ENCODE assay signal across 7 cellular contexts in genomic region chr1:85502625-85503083, GRCh38. TPM values are rescaled to one million over a fixed set of nuclear protein-coding genes. Genes with fewer than 3 reads are reported as not detected.
DNase-seq lines count a peak whose midpoint lies in the region; ATAC-seq and TF ChIP-seq lines count a peak whose summit lies in the region.

No MANE protein-coding gene starts in this region.

- DNase-seq in GM13977 (ENCODE audit: low spot score) (no peak), NCI-H510A treated with DMSO at 0.1 percent for 48 hours (lab: John Stamatoyannopoulos, UW) (peak; percentile 40), dermis blood vessel endothelial cell (peak; percentile 93)
- DNase-seq in stimulated activated CD4-positive, alpha-beta T cell treated with anti-CD3 and anti-CD28 coated beads, Interleukin-12 subunit alpha, Interleukin-12 subunit beta, amount 100 ng/mL, for 4 hours = no peak

- no peaks in the 10 kb centered on the region for H3K9me3 ChIP-seq in mesodermal cell (ENCODE audit: control insufficient read depth, low read length)

- ATAC-seq in GM19324 (IDR thresholded peaks at IDR 0.05; ENCODE audit: low FRiP score, unreplicated experiment) (no peak), HG02798 (IDR thresholded peaks at IDR 0.05; ENCODE audit: poor library complexity, unreplicated experiment) (no peak)

- H3K36me3 ChIP-seq in mesodermal cell (ENCODE audit: control insufficient read depth, insufficient read depth, low read length) = peaks cover 30% of the 10 kb centered on the region

- peak; percentile 17 for TF ChIP-seq CTCF in GM13977 (IDR thresholded peaks at IDR 0.05; ENCODE audit: extremely low read depth, insufficient read depth, missing control alignments)

- in situ Hi-C loops in GM13977 (cut with MboI; ENCODE audit: low pct_unique_long_range_greater_than_20kb, low sequenced_read_pairs, unreplicated experiment) = no loop called here

- peaks cover 7% of the 10 kb centered on the region for H3K4me1 ChIP-seq in mesodermal cell (ENCODE audit: control insufficient read depth, insufficient read depth, low read length, poor library complexity, severe bottlenecking)

- peak overlapping the region; percentile 8 for H3K27ac ChIP-seq in mesodermal cell (ENCODE audit: low read depth, low read length, severe bottlenecking)

- 91 to 100% methylated on average over 1 of the region's 3 CpGs for whole genome bisulfite sequencing in mesodermal cell (ENCODE audit: insufficient coverage in 2 of 2), 2 experiments

- no peak overlapping the region for H3K4me3 ChIP-seq in mesodermal cell (ENCODE audit: extremely low read depth, insufficient read depth, low read length, poor library complexity, severe bottlenecking)

RNA-seq across cellular contexts. Expression of gene DDAH1, which starts 37.7 kb away (rescaled TPM):
- total RNA-seq in dermis blood vessel endothelial cell = 46.6 and 62.0 TPM in 2 replicates
- polyA plus RNA-seq in mesodermal cell (2013, experiment 1 of 2) = 48.1 TPM
- 44.5 TPM for polyA plus RNA-seq in mesodermal cell (2013, experiment 2 of 2)

Comparison
In these comparisons a context has a peak if more than half of its experiments do, and no peak if none do; other contexts are left out.
1. DNase-seq: peak in NCI-H510A treated with DMSO at 0.1 percent for 48 hours (single experiment) and dermis blood vessel endothelial cell (single experiment); none in GM13977 (single experiment) and stimulated activated CD4-positive, alpha-beta T cell treated with anti-CD3 and anti-CD28 coated beads, Interleukin-12 subunit alpha, Interleukin-12 subunit beta, amount 100 ng/mL, for 4 hours (single experiment).